In the genomic region with DNA sequence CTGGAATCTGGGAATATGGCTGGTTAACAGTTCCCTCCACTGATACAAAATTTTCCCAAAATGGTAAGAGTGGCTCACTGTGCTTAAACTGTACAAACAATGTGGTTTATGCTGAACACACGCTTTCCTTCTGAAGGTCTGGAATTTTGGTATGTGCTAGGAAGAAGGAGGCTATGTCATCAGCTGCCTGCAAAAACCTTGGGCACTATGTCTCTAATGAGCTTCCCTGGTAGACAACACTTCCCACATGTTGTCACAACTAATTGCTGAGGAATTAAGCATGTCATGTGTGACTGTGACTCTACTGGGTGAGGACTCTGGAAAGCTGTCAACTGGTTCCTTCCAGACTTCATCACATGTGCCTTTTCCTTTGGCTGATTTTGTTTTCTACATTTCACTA, we compare ENCODE assay signal across 17 cellular contexts. TPM values are rescaled to one million over a fixed set of nuclear protein-coding genes. Genes with fewer than 3 reads are reported as not detected.
A peak's percentile ranks its signal among the peaks of the same experiment; 100 is the strongest.
DNase-seq lines count a peak whose midpoint lies in the region; ATAC-seq and TF ChIP-seq lines count a peak whose summit lies in the region.
"Had no signal": no experiment of that assay in that cellular context is flagged by ENCODE, and none has a peak within 500 bp of the region (broad histone marks: within the 10 kb centered on the region; RNA-seq: fewer than 3 reads in every experiment).

No MANE protein-coding gene starts in this region.

- peaks cover 20% of the 10 kb centered on the region for H3F3A ChIP-seq in GM23248 (ENCODE audit: insufficient read depth)

- H3K79me2 ChIP-seq in GM23248 (ENCODE audit: insufficient read depth) = no peaks in the 10 kb centered on the region

- TF ChIP-seq CTCF in fibroblast of villous mesenchyme (IDR thresholded peaks at IDR 0.05; ENCODE audit: insufficient read depth, low read depth, low read length) (no peak), lower lobe of right lung (IDR thresholded peaks at IDR 0.05) (no peak)

- H3K4me1 ChIP-seq in GM23248 (ENCODE audit: insufficient read depth) = peaks cover 30% of the 10 kb centered on the region
- H3K4me1 ChIP-seq in adipocyte (ENCODE audit: control insufficient read depth, insufficient read depth, low read length) = peaks cover 19% of the 10 kb centered on the region
- peaks cover 5% of the 10 kb centered on the region for H3K4me1 ChIP-seq in lower lobe of right lung
- H3K4me1 ChIP-seq: prostate gland, tibial artery had no signal

- H3K27ac ChIP-seq in GM23248 = peak overlapping the region; percentile 49
- H3K27ac ChIP-seq in lower lobe of right lung = no peak overlapping the region
- H3K27ac ChIP-seq: prostate gland, tibial artery had no signal

- H3K9me2 ChIP-seq in GM23248 (ENCODE audit: insufficient read depth) = no peaks in the 10 kb centered on the region

- H3K9ac ChIP-seq in GM23248 (no peak overlapping the region), adipocyte (ENCODE audit: low read length) (no peak overlapping the region)

- peak overlapping the region; percentile 53; the same call in 1 of the 2 replicates for H2AFZ ChIP-seq in GM23248

- peak overlapping the region; percentile 35 for H3K4me2 ChIP-seq in GM23248 (ENCODE audit: unreplicated experiment)

- DNase-seq in GM23248 (peak; percentile 57), adipocyte (ENCODE audit: low read depth) (peak; percentile 72), fibroblast of villous mesenchyme (ENCODE audit: low read depth) (peak; percentile 66), skeletal muscle cell (ENCODE audit: low read depth) (peak; percentile 7), GM19238 (ENCODE audit: insufficient read length, low spot score) (no peak), lower lobe of right lung (no peak)
- DNase-seq: activated CD4-positive, CD25-positive, alpha-beta regulatory T cell; amygdala; C1 segment of cervical spinal cord; DMS53; mammary epithelial cell; MG63; natural killer cell; Right ventricle myocardium superior; tibial artery had no signal

- in situ Hi-C loops in GM23248 (cut with MboI) = no loop called here

- no peaks in the 10 kb centered on the region for H4K20me1 ChIP-seq in GM23248 (ENCODE audit: insufficient read depth)

- no peaks in the 10 kb centered on the region for H3K27me3 ChIP-seq in GM23248 (replicated peaks; ENCODE audit: insufficient read depth)
- H3K27me3 ChIP-seq in adipocyte (replicated peaks; ENCODE audit: control insufficient read depth, insufficient read depth, low read length) = no peaks in the 10 kb centered on the region
- no peaks in the 10 kb centered on the region for H3K27me3 ChIP-seq in lower lobe of right lung (ENCODE audit: low read depth)
- H3K27me3 ChIP-seq: MG63, tibial artery had no signal

- ATAC-seq in lower lobe of right lung (no peak), GM19395 (IDR thresholded peaks at IDR 0.05; ENCODE audit: unreplicated experiment) (no peak)
- ATAC-seq: natural killer cell had no signal

- H3K9me3 ChIP-seq in GM23248 (ENCODE audit: low read depth) (no peaks in the 10 kb centered on the region), adipocyte (ENCODE audit: control insufficient read depth, low read length) (no peaks in the 10 kb centered on the region), lower lobe of right lung (no peaks in the 10 kb centered on the region)
- H3K9me3 ChIP-seq: MG63, prostate gland, tibial artery had no signal

- intact Hi-C loops in lower lobe of right lung (cut with DNase I) = no loop called here

- H3K4me3 ChIP-seq in GM23248 (no peak overlapping the region), adipocyte (ENCODE audit: low read length) (no peak overlapping the region), fibroblast of villous mesenchyme (ENCODE audit: low read depth, low read length) (no peak overlapping the region), skeletal muscle cell (ENCODE audit: low read depth, low read length) (no peak overlapping the region), lower lobe of right lung (no peak overlapping the region)
- H3K4me3 ChIP-seq: MG63, prostate gland, tibial artery had no signal

- H3K36me3 ChIP-seq in GM23248 (ENCODE audit: low read depth) (no peaks in the 10 kb centered on the region; the same call in 1 of the 2 replicates), adipocyte (ENCODE audit: control insufficient read depth, insufficient read depth, low read length, severe bottlenecking) (peaks cover 6% of the 10 kb centered on the region), lower lobe of right lung (peaks cover 20% of the 10 kb centered on the region)
- H3K36me3 ChIP-seq: MG63, prostate gland had no signal

- 15 to 38% methylated on average over 1 of the region's 1 CpG for WGBS in GM23248 (ENCODE audit: low coverage in 1 of 2, low lambda C conversion rate in 2 of 2, missing lambda C conversion rate in 2 of 2), 2 experiments

RNA-seq across cellular contexts. Expression of a gene that starts 29.2 kb away (rescaled TPM):
- total RNA-seq in GM23248 (2014; rRNA removed; shearing (Covaris generic)) = 12.4 and 17.0 TPM in 2 replicates
- polyA plus RNA-seq in GM23248 (2016; fragmentation: Nextera tagmentation; extraction: Ambion mirVana) = 19.3 and 20.6 TPM in 2 replicates
- total RNA-seq in fibroblast of villous mesenchyme = 9.0 and 14.7 TPM in 2 replicates
- total RNA-seq in lower lobe of right lung = 13.4 TPM

RNA-seq across cellular contexts. Expression of a gene that starts 33.2 kb away (rescaled TPM):
- 7.8 and 30.3 TPM in 2 replicates for total RNA-seq in GM23248 (2014; rRNA removed; shearing (Covaris generic))
- polyA plus RNA-seq in GM23248 (2016; fragmentation: Nextera tagmentation; extraction: Ambion mirVana) = 34.1 and 35.2 TPM in 2 replicates
- total RNA-seq in fibroblast of villous mesenchyme (6.9 and 10.0 TPM in 2 replicates), lower lobe of right lung (16.8 TPM)

RNA-seq across cellular contexts. Expression of a gene that starts 34.9 kb away (rescaled TPM):
- total RNA-seq in GM23248 (2014; rRNA removed; shearing (Covaris generic)) = 85.6 and 125 TPM in 2 replicates
- 60.9 and 69.3 TPM in 2 replicates for polyA plus RNA-seq in GM23248 (2016; fragmentation: Nextera tagmentation; extraction: Ambion mirVana)
- total RNA-seq in fibroblast of villous mesenchyme (90.5 and 122 TPM in 2 replicates), lower lobe of right lung (146 TPM)

Comparison
In these comparisons a context has a peak if more than half of its experiments do, and no peak if none do; other contexts are left out.
1. DNase-seq: peak in GM23248 (single experiment), adipocyte (single experiment), fibroblast of villous mesenchyme (single experiment) and skeletal muscle cell (single experiment); none in GM19238 (single experiment) and lower lobe of right lung (single experiment).